In the genomic region with DNA sequence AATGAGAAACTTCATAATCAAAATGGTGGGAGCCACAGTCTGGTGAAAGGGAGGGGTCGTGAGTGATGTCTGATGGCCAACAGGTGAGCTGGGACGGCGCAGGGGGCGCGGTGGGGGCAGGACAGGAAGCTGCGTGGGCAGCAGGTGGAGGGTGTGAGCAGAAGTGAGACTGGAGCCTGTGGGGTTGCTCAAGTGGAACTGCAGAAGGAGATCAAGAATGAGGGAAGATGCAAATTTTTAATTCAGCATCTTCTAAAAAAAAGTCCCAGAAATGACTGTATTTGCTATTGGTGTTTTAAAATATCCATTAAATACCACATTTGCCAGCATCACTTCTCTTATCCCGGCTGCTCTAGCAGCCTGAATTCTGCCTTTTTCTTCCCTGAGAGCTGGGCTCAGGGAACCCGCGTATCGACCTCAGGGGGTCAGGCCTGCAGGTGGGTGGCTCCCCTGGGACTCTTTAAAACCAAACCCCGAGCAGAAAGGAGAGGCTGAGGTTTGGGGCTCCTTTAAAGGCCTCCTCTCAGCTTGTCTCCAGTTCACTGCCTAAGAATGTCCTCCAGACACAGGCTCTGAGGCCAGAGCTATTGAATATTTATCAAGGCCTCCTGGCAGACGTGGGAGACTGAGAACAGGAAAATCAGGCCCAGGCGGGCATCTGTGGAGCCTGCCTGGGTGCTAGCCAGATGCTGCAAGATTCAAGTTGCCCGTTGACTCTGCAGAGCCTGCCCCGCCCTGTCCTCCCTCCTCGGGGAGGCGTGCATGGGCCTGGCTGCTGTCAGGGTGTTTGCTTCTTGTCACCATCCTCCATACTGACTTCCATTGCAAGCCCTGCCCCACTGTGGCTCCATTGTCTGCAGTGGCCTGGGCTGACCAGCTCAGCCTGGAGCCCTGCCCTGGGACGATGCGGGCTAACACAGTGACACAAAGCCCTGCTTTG, we compare ENCODE assay signal across 9 cellular contexts. TPM values are rescaled to one million over a fixed set of nuclear protein-coding genes. Genes with fewer than 3 reads are reported as not detected.
DNase-seq lines count a peak whose midpoint lies in the region; ATAC-seq, FAIRE-seq and TF ChIP-seq lines count a peak whose summit lies in the region.
"Had no signal": no experiment of that assay in that cellular context is flagged by ENCODE, and none has a peak within 500 bp of the region (broad histone marks: within the 10 kb centered on the region; RNA-seq: fewer than 3 reads in every experiment).

No MANE protein-coding gene starts in this region.

- H3K9me3 Mint-ChIP-seq in chondrocyte (ENCODE audit: low read depth) = no peaks in the 10 kb centered on the region

- no peak for FAIRE-seq in RCC 7860 (lab: Jason Lieb, UNC)

- H3K79me1 ChIP-seq in neuronal stem cell (ENCODE audit: low read depth, low read length) = no peaks in the 10 kb centered on the region

- peak overlapping the region; percentile 88 for H3K27ac ChIP-seq in caudate nucleus (ENCODE audit: low read depth, low read length)
- no peak overlapping the region for H3K27ac ChIP-seq in neuronal stem cell (replicated peaks; ENCODE audit: low read length)
- H3K27ac ChIP-seq: SK-N-MC had no signal

- H3K4me3 Mint-ChIP-seq in chondrocyte (ENCODE audit: unreplicated experiment) = no peak overlapping the region

- no peak overlapping the region for H4K91ac ChIP-seq in neuronal stem cell (ENCODE audit: low read depth, low read length, poor library complexity)

- peak overlapping the region; percentile 98 for H2AFZ ChIP-seq in neuronal stem cell (ENCODE audit: low read length)

- ATAC-seq in GM18511 (IDR thresholded peaks at IDR 0.05; ENCODE audit: unreplicated experiment) (peak; percentile 71), GM21786 (IDR thresholded peaks at IDR 0.05; ENCODE audit: unreplicated experiment) (peak; percentile 56)

- no peak overlapping the region for H3K23ac ChIP-seq in neuronal stem cell (ENCODE audit: low read depth, low read length, poor library complexity)

- H3K4ac ChIP-seq in neuronal stem cell (ENCODE audit: low read length) = no peak overlapping the region

- peak overlapping the region; percentile 31 for H3K18ac ChIP-seq in neuronal stem cell (ENCODE audit: low read length)

- no peak overlapping the region for H2BK120ac ChIP-seq in neuronal stem cell (ENCODE audit: low read depth, low read length)

- H3K27ac Mint-ChIP-seq in chondrocyte (ENCODE audit: unreplicated experiment) = no peak overlapping the region

- H2BK5ac ChIP-seq in neuronal stem cell (ENCODE audit: low read length) = no peak overlapping the region

- H3K9ac ChIP-seq in neuronal stem cell (ENCODE audit: low read depth, low read length, poor library complexity) = no peak overlapping the region

- peaks cover 3% of the 10 kb centered on the region for H3K27me3 Mint-ChIP-seq in chondrocyte (ENCODE audit: low read depth)

- peak overlapping the region; percentile 21 for H4K8ac ChIP-seq in neuronal stem cell (ENCODE audit: low read depth, low read length)

- no peak overlapping the region for H3K14ac ChIP-seq in neuronal stem cell (ENCODE audit: low read length)

- no peak overlapping the region for H2BK12ac ChIP-seq in neuronal stem cell (ENCODE audit: low read length)

- H3K4me1 ChIP-seq in neuronal stem cell (ENCODE audit: control insufficient read depth in 2 of 2, insufficient read depth in 1 of 2, low read depth in 1 of 2, low read length in 2 of 2) = peaks cover 8 to 11% of the 10 kb centered on the region in 2 donors

- peak overlapping the region in 1 of 2 donors; percentile 32 for H3K4me3 ChIP-seq in neuronal stem cell (ENCODE audit: low read length in 2 of 2)
- H3K4me3 ChIP-seq: SK-N-MC had no signal

- no peaks in the 10 kb centered on the region for H3K36me3 ChIP-seq in neuronal stem cell (replicated peaks in 1 of 2; ENCODE audit: control insufficient read depth in 2 of 2, insufficient read depth in 2 of 2, low read length in 2 of 2)

- no CpG with 5 or more reads among the region's 19 CpGs for WGBS in neuronal stem cell (ENCODE audit: extremely low coverage in 2 of 2, insufficient read length in 2 of 2, insufficient replicate concordance in 1 of 2), 2 donors

- H2BK15ac ChIP-seq in neuronal stem cell (ENCODE audit: low read length) = no peak overlapping the region

- H2AK5ac ChIP-seq in neuronal stem cell (ENCODE audit: low read depth, low read length) = no peak overlapping the region

- DNase-seq in NCI-H1105 (lab: John Stamatoyannopoulos, UW) (peak; percentile 53), caudate nucleus (lab: John Stamatoyannopoulos, UW) (peak in 60 of 61 donors; percentile 46 to 94 (median 86)), neuronal stem cell (ENCODE audit: low spot score) (no peak), RCC 7860 (ENCODE audit: low spot score) (no peak), chondrocyte (ENCODE audit: low spot score) (no peak)
- no peak for DNase-seq in stimulated activated naive CD4-positive, alpha-beta T cell treated with Interleukin-2 at 50 U/mL for 16 hours (lab: John Stamatoyannopoulos, UW)

- H3K27me3 ChIP-seq in neuronal stem cell (ENCODE audit: control insufficient read depth in 3 of 3, insufficient read depth in 3 of 3, low read depth in 1 of 3, low read length in 3 of 3) = peaks cover 0 to 5% (median 0%) of the 10 kb centered on the region in 3 experiments

- no peak overlapping the region for H3K4me2 ChIP-seq in neuronal stem cell (ENCODE audit: insufficient read depth, low read length, poor library complexity, severe bottlenecking)

- H3K9me3 ChIP-seq in neuronal stem cell (replicated peaks in 1 of 2; ENCODE audit: control insufficient read depth in 2 of 2, insufficient read depth in 1 of 2, low read depth in 1 of 2, low read length in 2 of 2) = peaks cover 3 to 16% of the 10 kb centered on the region in 2 donors

- TF ChIP-seq CTCF in chondrocyte (IDR thresholded peaks at IDR 0.05) = no peak

- no peaks in the 10 kb centered on the region for H3K4me1 Mint-ChIP-seq in chondrocyte (ENCODE audit: low read depth)

- no peaks in the 10 kb centered on the region for H3K36me3 Mint-ChIP-seq in chondrocyte (ENCODE audit: low read depth)

RNA-seq across cellular contexts. Expression of gene SYPL1, which starts 53.9 kb away (rescaled TPM):
- polyA plus RNA-seq in neuronal stem cell (2013, experiment 1 of 2) = 24.2 TPM
- 25.2 TPM for polyA plus RNA-seq in neuronal stem cell (2013, experiment 2 of 2)
- 53.9 to 75.7 TPM (median 71.8 TPM) in 3 replicates for total RNA-seq in chondrocyte

Comparison
In these comparisons a context has a peak if more than half of its experiments do, and no peak if none do; other contexts are left out.
1. DNase-seq: peak in NCI-H1105 (single experiment) and caudate nucleus (60 of 61); none in neuronal stem cell (single experiment), stimulated activated naive CD4-positive, alpha-beta T cell treated with Interleukin-2 at 50 U/mL for 16 hours (single experiment), RCC 7860 (single experiment) and chondrocyte (single experiment).